10 cellular contexts compared by ENCODE assay signal in genomic region chr6:34680802-34681515, GRCh38. TPM values are rescaled to one million over a fixed set of nuclear protein-coding genes. Genes with fewer than 3 reads are reported as not detected.
DNase-seq lines count a peak whose midpoint lies in the region; ATAC-seq lines count a peak whose summit lies in the region.
"Had no signal": no experiment of that assay in that cellular context is flagged by ENCODE, and none has a peak within 500 bp of the region (broad histone marks: within the 10 kb centered on the region; RNA-seq: fewer than 3 reads in every experiment).

No MANE protein-coding gene starts in this region.

- DNase-seq in DMS79 (lab: John Stamatoyannopoulos, UW) (peak; percentile 54), epidermal melanocyte (ENCODE audit: insufficient read length, low spot score) (no peak), NCI-H82 (lab: John Stamatoyannopoulos, UW) (no peak), C1 segment of cervical spinal cord (lab: John Stamatoyannopoulos, UW) (no peak)
- no peak for DNase-seq in natural killer cell treated with Interleukin-12 subunit alpha and Interleukin-12 subunit beta and Interleukin-15 and Interleukin-18, amount 100 ng/mL, for 72 hours (ENCODE audit: low spot score)
- no peak for DNase-seq in stimulated activated CD4-positive, alpha-beta T cell treated with anti-CD3 and anti-CD28 coated beads, Interleukin-4, amount 100 ng/mL, for 24 hours
- DNase-seq: T-helper 2 cell had no signal

- peak; percentile 65 for ATAC-seq in HG02610 (IDR thresholded peaks at IDR 0.05; ENCODE audit: unreplicated experiment)
- ATAC-seq in activated T-helper 17 cell treated with anti-CD3 and anti-CD28 coated beads, Interleukin-2, amount 50 U/mL, for 72 hours (replicated peaks) = peak; percentile 75
- ATAC-seq in natural killer cell treated with Interleukin-12 subunit alpha and Interleukin-12 subunit beta and Interleukin-15 and Interleukin-18, amount 100 ng/mL, for 72 hours = peak; percentile 83 to 84

- H3K36me3 Mint-ChIP-seq in activated T-helper 17 cell treated with anti-CD3 and anti-CD28 coated beads, Interleukin-2, amount 50 U/mL, for 72 hours (ENCODE audit: low read depth) = peaks cover 6% of the 10 kb centered on the region
- H3K36me3 Mint-ChIP-seq in natural killer cell treated with Interleukin-12 subunit alpha and Interleukin-12 subunit beta and Interleukin-15 and Interleukin-18, amount 100 ng/mL, for 72 hours = no peaks in the 10 kb centered on the region

- no peak overlapping the region for H3K27ac Mint-ChIP-seq in activated T-helper 17 cell treated with anti-CD3 and anti-CD28 coated beads, Interleukin-2, amount 50 U/mL, for 72 hours
- H3K27ac Mint-ChIP-seq in natural killer cell treated with Interleukin-12 subunit alpha and Interleukin-12 subunit beta and Interleukin-15 and Interleukin-18, amount 100 ng/mL, for 72 hours = peak overlapping the region in 1 of 2 donors; percentile 60

- H3K4me1 Mint-ChIP-seq in activated T-helper 17 cell treated with anti-CD3 and anti-CD28 coated beads, Interleukin-2, amount 50 U/mL, for 72 hours = peaks cover 24% of the 10 kb centered on the region
- H3K4me1 Mint-ChIP-seq in natural killer cell treated with Interleukin-12 subunit alpha and Interleukin-12 subunit beta and Interleukin-15 and Interleukin-18, amount 100 ng/mL, for 72 hours (ENCODE audit: low read depth in 2 of 2) = peaks cover 24 to 27% of the 10 kb centered on the region in 2 donors

- H3K9me3 Mint-ChIP-seq in activated T-helper 17 cell treated with anti-CD3 and anti-CD28 coated beads, Interleukin-2, amount 50 U/mL, for 72 hours = no peaks in the 10 kb centered on the region
- H3K9me3 Mint-ChIP-seq in natural killer cell treated with Interleukin-12 subunit alpha and Interleukin-12 subunit beta and Interleukin-15 and Interleukin-18, amount 100 ng/mL, for 72 hours = no peaks in the 10 kb centered on the region
- H3K9me3 Mint-ChIP-seq: brain had no signal

- no peaks in the 10 kb centered on the region for H3K27me3 Mint-ChIP-seq in activated T-helper 17 cell treated with anti-CD3 and anti-CD28 coated beads, Interleukin-2, amount 50 U/mL, for 72 hours
- no peaks in the 10 kb centered on the region for H3K27me3 Mint-ChIP-seq in natural killer cell treated with Interleukin-12 subunit alpha and Interleukin-12 subunit beta and Interleukin-15 and Interleukin-18, amount 100 ng/mL, for 72 hours
- H3K27me3 Mint-ChIP-seq: brain had no signal

- H3K4me3 Mint-ChIP-seq in activated T-helper 17 cell treated with anti-CD3 and anti-CD28 coated beads, Interleukin-2, amount 50 U/mL, for 72 hours = no peak overlapping the region
- no peak overlapping the region for H3K4me3 Mint-ChIP-seq in natural killer cell treated with Interleukin-12 subunit alpha and Interleukin-12 subunit beta and Interleukin-15 and Interleukin-18, amount 100 ng/mL, for 72 hours
- H3K4me3 Mint-ChIP-seq: brain had no signal

RNA-seq across cellular contexts. Expression of gene ILRUN, which starts 15.6 kb away (rescaled TPM):
- 10 to 100 TPM; 58.2 to 65.8 TPM for total RNA-seq in activated T-helper 17 cell treated with anti-CD3 and anti-CD28 coated beads, Interleukin-2, amount 50 U/mL, for 72 hours
- total RNA-seq in natural killer cell treated with Interleukin-12 subunit alpha and Interleukin-12 subunit beta and Interleukin-15 and Interleukin-18, amount 100 ng/mL, for 72 hours = 10 to 100 TPM; 68.1 to 70.0 TPM
